In the genomic region with DNA sequence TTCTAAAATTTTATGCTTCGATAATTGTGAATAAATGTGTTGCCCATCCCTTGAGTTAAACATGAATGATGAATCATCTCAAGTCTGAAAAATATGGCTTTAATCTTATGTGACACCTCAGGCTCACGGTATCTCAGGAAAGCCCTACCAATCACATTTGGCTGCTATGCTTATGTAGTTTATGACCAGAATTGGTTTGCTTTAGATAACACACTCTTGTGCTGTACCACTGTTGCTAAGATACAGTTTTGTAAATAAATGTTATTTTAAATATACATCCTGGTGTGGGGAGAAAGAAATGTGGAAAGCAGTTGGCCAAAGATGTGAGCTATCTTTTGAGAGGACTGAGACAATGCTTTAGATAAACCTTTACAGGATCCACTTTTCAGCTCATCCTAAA, we compare ENCODE assay signal across 17 cellular contexts.
DNase-seq lines count a peak whose midpoint lies in the region; ATAC-seq, FAIRE-seq and TF ChIP-seq lines count a peak whose summit lies in the region.
"Had no signal": no experiment of that assay in that cellular context is flagged by ENCODE, and none has a peak within 500 bp of the region (broad histone marks: within the 10 kb centered on the region; RNA-seq: fewer than 3 reads in every experiment).

No MANE protein-coding gene starts in this region.

- no peak overlapping the region for H4K8ac ChIP-seq in mesenchymal stem cell (ENCODE audit: low read length)

- no peak overlapping the region for H2BK15ac ChIP-seq in mesenchymal stem cell (ENCODE audit: low read depth, poor library complexity, severe bottlenecking)

- H3K4me1 Mint-ChIP-seq in GM23338, result peaks cover 27% of the 10 kb centered on the region
- no peaks in the 10 kb centered on the region for H3K4me1 Mint-ChIP-seq in T-helper 2 cell treated with Interferon-gamma antibody and Interleukin-4, amounts not matched to agents 5 μg/mL and 100 μg/mL, for 36 hours (ENCODE audit: low read depth)
- H3K4me1 Mint-ChIP-seq: CD14-positive monocyte; CD4-positive, alpha-beta memory T cell had no signal

- FAIRE-seq in K562 (lab: Jason Lieb, UNC), result peak; percentile 52
- FAIRE-seq in small intestine (lab: Jason Lieb, UNC), result no peak
- FAIRE-seq: GM12878, HepG2 had no signal

- intact Hi-C loops in K562 (cut with micrococcal nuclease), result no loop called here

- no peak overlapping the region; the same call in 1 of the 2 replicates for H3K4me2 ChIP-seq in GM23338
- peak overlapping the region; percentile 56 for H3K4me2 ChIP-seq in K562 (ENCODE audit: insufficient read depth, low read length)
- no peak overlapping the region for H3K4me2 ChIP-seq in mesenchymal stem cell (ENCODE audit: low read length, poor library complexity, severe bottlenecking)
- H3K4me2 ChIP-seq: BLaER1 had no signal

- WGBS in K562 (ENCODE audit: insufficient coverage, low coverage, missing lambda C conversion rate), result 3% methylated on average over 2 of the region's 2 CpGs
- 50% methylated on average over 1 of the region's 2 CpGs for WGBS in mesenchymal stem cell
- 10 to 56% (median 40%) methylated on average over 2 of the region's 2 CpGs for WGBS in small intestine, 3 donors

- POLR2A ChIA-PET in K562 (lab: Yijun Ruan, JAX), result no interaction called here

- no peaks in the 10 kb centered on the region for H3K9me3 ChIP-seq in K562 (replicated peaks; ENCODE audit: control insufficient read depth, insufficient read depth, low read depth, low read length)
- no peaks in the 10 kb centered on the region for H3K9me3 ChIP-seq in mesenchymal stem cell (ENCODE audit: control insufficient read depth, low read length)
- no peaks in the 10 kb centered on the region for H3K9me3 ChIP-seq in small intestine (ENCODE audit: control insufficient read depth, low read depth)
- H3K9me3 ChIP-seq: BLaER1, HAP-1 had no signal

- BruUV-seq in K562 (replicated peaks; lab: Mats Ljungman, UMichigan), result no TSS peak

- peaks cover 2% of the 10 kb centered on the region for H3K27me3 Mint-ChIP-seq in GM23338 (ENCODE audit: insufficient read depth, low read depth, poor library complexity)
- H3K27me3 Mint-ChIP-seq in T-helper 2 cell treated with Interferon-gamma antibody and Interleukin-4, amounts not matched to agents 5 μg/mL and 100 μg/mL, for 36 hours (ENCODE audit: low read depth), result no peaks in the 10 kb centered on the region

- TF ChIP-seq RAD21 in K562 (CRISPR knock-in tag; conservative IDR thresholded peaks at IDR 0.05 in 1 of 2, IDR thresholded peaks at IDR 0.05 in 1 of 2), result no peak

- no peak overlapping the region for H3K9ac ChIP-seq in K562 (ENCODE audit: insufficient read depth in 1 of 2, low read depth in 2 of 2, low read length in 2 of 2)
- H3K9ac ChIP-seq in mesenchymal stem cell (ENCODE audit: low read length), result no peak overlapping the region
- H3K9ac ChIP-seq: BLaER1 had no signal

- no peaks in the 10 kb centered on the region for H3K9me2 ChIP-seq in GM23338 (ENCODE audit: insufficient read depth)

- H3K36me3 Mint-ChIP-seq in GM23338 (ENCODE audit: low read depth), result no peaks in the 10 kb centered on the region
- no peaks in the 10 kb centered on the region for H3K36me3 Mint-ChIP-seq in T-helper 2 cell treated with Interferon-gamma antibody and Interleukin-4, amounts not matched to agents 5 μg/mL and 100 μg/mL, for 36 hours (ENCODE audit: low read depth)
- H3K36me3 Mint-ChIP-seq: CD14-positive monocyte; CD4-positive, alpha-beta memory T cell had no signal

- H3K14ac ChIP-seq in mesenchymal stem cell (ENCODE audit: low read length in 2 of 2), result no peak overlapping the region

- TF ChIP-seq EP300 in K562 (IDR thresholded peaks at IDR 0.05; ENCODE audit: low read length), result no peak

- in situ Hi-C loops in K562 (cut with MboI), result no loop called here
- in situ Hi-C loops in KBM-7 (cut with MboI; ENCODE audit: low pct_unique_long_range_greater_than_20kb, low sequenced_read_pairs), result no loop called here

- H3K4me1 ChIP-seq in GM23338 (ENCODE audit: insufficient read depth), result peaks cover 31% of the 10 kb centered on the region
- peaks cover 4 to 24% of the 10 kb centered on the region in 2 experiments; a peak in 4 of 5 replicates for H3K4me1 ChIP-seq in K562 (replicated peaks in 1 of 2; ENCODE audit: control insufficient read depth in 2 of 2, insufficient read depth in 2 of 2, low read length in 2 of 2)
- H3K4me1 ChIP-seq in mesenchymal stem cell (ENCODE audit: control insufficient read depth, insufficient read depth, low read depth, low read length), result no peaks in the 10 kb centered on the region
- no peaks in the 10 kb centered on the region for H3K4me1 ChIP-seq in small intestine (ENCODE audit: control insufficient read depth in 2 of 2, insufficient read depth in 1 of 2, low read depth in 1 of 2, low read length in 1 of 2)
- H3K4me1 ChIP-seq: BLaER1, HAP-1 had no signal

- CTCF ChIA-PET in K562 (lab: Yijun Ruan, JAX; ENCODE audit: low intra/inter-chr PET ratio), result no interaction called here

- H3K4ac ChIP-seq in mesenchymal stem cell (ENCODE audit: low read depth in 1 of 2, low read length in 2 of 2), result no peak overlapping the region

- no peak overlapping the region; the same call in 1 of the 2 replicates for H3K27ac Mint-ChIP-seq in GM23338
- no peak overlapping the region for H3K27ac Mint-ChIP-seq in T-helper 2 cell treated with Interferon-gamma antibody and Interleukin-4, amounts not matched to agents 5 μg/mL and 100 μg/mL, for 36 hours
- H3K27ac Mint-ChIP-seq: CD14-positive monocyte; CD4-positive, alpha-beta memory T cell had no signal

- H2BK5ac ChIP-seq in mesenchymal stem cell (ENCODE audit: low read depth, low read length, poor library complexity, severe bottlenecking), result no peak overlapping the region

- DNase-seq in GM23338 (ENCODE audit: low spot score), result no peak
- peak; percentile 19 to 50 (median 30) for DNase-seq in K562 (ENCODE audit: extremely low read depth in 1 of 4, low spot score in 3 of 4)
- DNase-seq in mesenchymal stem cell, result peak; percentile 51
- peak; percentile 61 for DNase-seq in small intestine
- DNase-seq in NCI-H2196 (lab: John Stamatoyannopoulos, UW; ENCODE audit: unreplicated experiment), result no peak
- DNase-seq in T-helper 2 cell treated with Interferon-gamma antibody and Interleukin-4, amounts not matched to agents 5 μg/mL and 100 μg/mL, for 36 hours (ENCODE audit: low spot score), result no peak
- no peak for DNase-seq in KBM-7
- DNase-seq: 8988T; CD4-positive, alpha-beta memory T cell; DMS153; DND-41; EL had no signal

- H4K91ac ChIP-seq in mesenchymal stem cell (ENCODE audit: low read length), result no peak overlapping the region

- H3K4me3 ChIP-seq in GM23338 (no peak overlapping the region), K562 (no peak overlapping the region), mesenchymal stem cell (ENCODE audit: insufficient read depth in 1 of 2, low read depth in 1 of 2, low read length in 2 of 2) (no peak overlapping the region), small intestine (ENCODE audit: low read depth in 1 of 2, low read length in 2 of 2) (no peak overlapping the region)
- H3K4me3 ChIP-seq: BLaER1, GM12878, HAP-1 had no signal

- H4K20me1 ChIP-seq in GM23338 (replicated peaks; ENCODE audit: insufficient read depth), result no peaks in the 10 kb centered on the region
- no peaks in the 10 kb centered on the region for H4K20me1 ChIP-seq in K562 (replicated peaks; ENCODE audit: control insufficient read depth, insufficient read depth, low read length)
- H4K20me1 ChIP-seq: BLaER1 had no signal

- no peak overlapping the region for H3K23ac ChIP-seq in mesenchymal stem cell (ENCODE audit: low read length in 2 of 2)

- H3K9me1 ChIP-seq in K562 (ENCODE audit: control insufficient read depth, insufficient read depth, low read length), result no peaks in the 10 kb centered on the region

- no peak overlapping the region for H3K4me3 Mint-ChIP-seq in GM23338
- H3K4me3 Mint-ChIP-seq in T-helper 2 cell treated with Interferon-gamma antibody and Interleukin-4, amounts not matched to agents 5 μg/mL and 100 μg/mL, for 36 hours, result no peak overlapping the region
- H3K4me3 Mint-ChIP-seq: CD14-positive monocyte; CD4-positive, alpha-beta memory T cell had no signal

- H3K27ac ChIP-seq in GM23338 (ENCODE audit: low read depth) (no peak overlapping the region), K562 (ENCODE audit: extremely low read depth, low read depth, low read length) (no peak overlapping the region), mesenchymal stem cell (ENCODE audit: low read length, poor library complexity, severe bottlenecking) (no peak overlapping the region), small intestine (ENCODE audit: low read depth in 1 of 2, low read length in 1 of 2) (no peak overlapping the region)
- H3K27ac ChIP-seq: BLaER1 had no signal

- no peak overlapping the region for H2AK5ac ChIP-seq in mesenchymal stem cell (ENCODE audit: low read length, severe bottlenecking)

- H2BK120ac ChIP-seq in mesenchymal stem cell (ENCODE audit: low read depth, low read length), result no peak overlapping the region

- H3K36me3 ChIP-seq in GM23338 (ENCODE audit: insufficient read depth) (no peaks in the 10 kb centered on the region), K562 (ENCODE audit: control insufficient read depth, insufficient read depth, low read length) (no peaks in the 10 kb centered on the region), mesenchymal stem cell (ENCODE audit: control insufficient read depth in 1 of 2, insufficient read depth in 2 of 2, low read depth in 1 of 2, low read length in 2 of 2) (no peaks in the 10 kb centered on the region), small intestine (ENCODE audit: control insufficient read depth in 2 of 2, insufficient read depth in 2 of 2, low read length in 2 of 2) (no peaks in the 10 kb centered on the region)
- H3K36me3 ChIP-seq: BLaER1, HAP-1 had no signal

- H3K79me1 ChIP-seq in mesenchymal stem cell (replicated peaks; ENCODE audit: low read length, poor library complexity, severe bottlenecking), result no peaks in the 10 kb centered on the region

- no peaks in the 10 kb centered on the region for H3F3A ChIP-seq in GM23338 (replicated peaks; ENCODE audit: low read depth)

- H2AFZ ChIP-seq in GM23338 (peak overlapping the region; percentile 70; the same call in 1 of the 2 replicates), K562 (ENCODE audit: low read depth, low read length) (0 out of 2 replicates have a peak overlapping the region, but pooled peaks have one; percentile 87), mesenchymal stem cell (ENCODE audit: low read depth, low read length) (no peak overlapping the region)

- TF ChIP-seq CTCF in GM23338 (conservative IDR thresholded peaks at IDR 0.05; ENCODE audit: low read depth in 2 of 2) (no peak), K562 (IDR thresholded peaks at IDR 0.05 in 2 of 3, conservative IDR thresholded peaks at IDR 0.05 in 1 of 3; ENCODE audit: insufficient read depth in 2 of 3, low read depth in 1 of 3, low read length in 3 of 3) (no peak)

- no peaks in the 10 kb centered on the region for H3K79me2 ChIP-seq in GM23338 (replicated peaks; ENCODE audit: insufficient read depth)
- no peaks in the 10 kb centered on the region for H3K79me2 ChIP-seq in K562 (ENCODE audit: control insufficient read depth, insufficient read depth, low read length)

- no peaks in the 10 kb centered on the region for H3K9me3 Mint-ChIP-seq in GM23338
- no peaks in the 10 kb centered on the region for H3K9me3 Mint-ChIP-seq in T-helper 2 cell treated with Interferon-gamma antibody and Interleukin-4, amounts not matched to agents 5 μg/mL and 100 μg/mL, for 36 hours

- ATAC-seq in GM23338 (no peak), K562 (peak; percentile 38)
- ATAC-seq: GM12878 had no signal

- H3K27me3 ChIP-seq in GM23338 (ENCODE audit: insufficient read depth) (no peaks in the 10 kb centered on the region), K562 (ENCODE audit: control insufficient read depth in 2 of 2, insufficient read depth in 2 of 2, low read length in 2 of 2) (no peaks in the 10 kb centered on the region; a peak in 1 of 5 replicates), mesenchymal stem cell (ENCODE audit: control insufficient read depth in 1 of 2, insufficient read depth in 1 of 2, low read length in 2 of 2) (no peaks in the 10 kb centered on the region), small intestine (ENCODE audit: control insufficient read depth in 2 of 2, insufficient read depth in 2 of 2, low read length in 2 of 2) (no peaks in the 10 kb centered on the region)
- H3K27me3 ChIP-seq: BLaER1 had no signal

- H2BK12ac ChIP-seq in mesenchymal stem cell (ENCODE audit: low read length in 2 of 2), result no peak overlapping the region

- no peak overlapping the region for H3K18ac ChIP-seq in mesenchymal stem cell (ENCODE audit: low read depth in 1 of 2, low read length in 2 of 2)

- TF ChIP-seq POLR2A in K562 (conservative IDR thresholded peaks at IDR 0.05), result no peak

Comparison
In these comparisons a context has a peak if more than half of its experiments do, and no peak if none do; other contexts are left out.
1. DNase-seq: peak in K562 (4 of 4), mesenchymal stem cell (single experiment) and small intestine (single experiment); none in GM23338 (single experiment), NCI-H2196 (single experiment), T-helper 2 cell treated with Interferon-gamma antibody and Interleukin-4, amounts not matched to agents 5 μg/mL and 100 μg/mL, for 36 hours (single experiment) and KBM-7 (single experiment).